1 cellular context compared by ENCODE assay signal in the genomic region with DNA sequence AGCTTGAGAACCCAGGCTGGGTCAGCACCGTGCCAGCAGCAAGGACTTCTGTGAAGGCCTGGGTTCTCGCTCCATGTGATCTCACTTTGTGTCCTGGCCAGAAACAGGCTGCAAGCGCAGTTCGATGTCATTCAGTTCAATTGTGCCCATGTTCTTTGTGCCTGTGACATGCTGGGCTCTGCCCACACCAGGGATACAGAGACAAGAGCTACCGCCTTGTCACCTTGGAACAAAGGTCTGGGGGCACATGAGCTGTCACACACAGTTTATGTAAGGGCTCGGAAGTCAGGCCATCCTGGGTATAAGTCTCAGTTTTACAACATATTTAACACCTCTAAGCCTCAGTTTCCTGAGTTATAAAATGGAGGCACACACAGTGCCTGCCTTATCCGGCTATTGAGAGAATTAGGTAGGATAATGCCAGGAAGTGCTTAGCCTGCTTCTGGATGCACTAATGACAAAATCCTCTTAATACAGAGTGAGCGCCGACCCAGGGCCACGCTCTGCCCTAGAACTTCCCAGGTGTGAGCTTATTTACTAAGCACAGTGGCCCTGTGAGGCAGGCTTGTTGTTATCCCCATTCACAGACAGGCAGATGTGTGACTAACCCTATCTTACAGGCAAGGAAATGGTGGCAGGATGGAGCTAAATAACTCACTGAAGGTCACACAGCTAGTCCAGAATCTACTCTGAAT.
TF ChIP-seq lines count a peak whose summit lies in the region.

No MANE protein-coding gene starts in this region.

TF ChIP-seq in endothelial cell of umbilical vein, 7 proteins besides CTCF, POLR2A, EP300 and RAD21:
- TF ChIP-seq POLR2AphosphoS5 (IDR thresholded peaks at IDR 0.05; ENCODE audit: insufficient read depth, low read depth, low read length) = no peak
- no peak for TF ChIP-seq EZH2 (IDR thresholded peaks at IDR 0.05; ENCODE audit: borderline replicate concordance, low read depth, low read length, severe bottlenecking)
- TF ChIP-seq MAX (IDR thresholded peaks at IDR 0.05; ENCODE audit: insufficient read depth, insufficient read length) = no peak
- TF ChIP-seq FOS (IDR thresholded peaks at IDR 0.05; ENCODE audit: borderline replicate concordance, insufficient read depth, low read length) = no peak
- TF ChIP-seq MYC (IDR thresholded peaks at IDR 0.05; ENCODE audit: low read depth, low read length) = no peak
- TF ChIP-seq JUN (IDR thresholded peaks at IDR 0.05; ENCODE audit: borderline replicate concordance, insufficient read depth, insufficient read length, low read depth) = no peak
